ENCODE assay signal across 25 cellular contexts in genomic region chr12:104106965-104107364, GRCh38. TPM values are rescaled to one million over a fixed set of nuclear protein-coding genes. Genes with fewer than 3 reads are reported as not detected.
"Had no signal": no experiment of that assay in that cellular context is flagged by ENCODE, and none has a peak within 500 bp of the region (broad histone marks: within the 10 kb centered on the region; RNA-seq: fewer than 3 reads in every experiment).

No MANE protein-coding gene starts in this region.

- H3K27ac Mint-ChIP-seq: activated B cell treated with CpG ODN at 0.5 μM for 24 hours; activated CD4-positive, alpha-beta memory T cell treated with anti-CD3 and anti-CD28 coated beads, Interleukin-2, amount 10 ng/mL, durations not matched to agents 7 days and 5 days; activated naive CD4-positive, alpha-beta T cell treated with anti-CD3 and anti-CD28 coated beads, Interleukin-2, amount 50 U/mL, for 72 hours; activated T-helper 1 cell treated with anti-CD3 and anti-CD28 coated beads, Interleukin-12 subunit alpha, Interleukin-12 subunit beta, Interleukin-2, Interleukin-4 antibody, amounts not matched to agents 30 ng/mL and 10 ng/mL and 1 ng/mL, durations not matched to agents 14 hours and 24 hours and 36 hours; brain; type B pancreatic cell had no signal

- H3K4me1 ChIP-seq: colonic mucosa, vagina had no signal

- ATAC-seq: activated naive CD4-positive, alpha-beta T cell treated with anti-CD3 and anti-CD28 coated beads, Interleukin-2, amount 50 U/mL, for 72 hours; gastrocnemius medialis; left lung; right cardiac atrium had no signal

- H3K9me3 Mint-ChIP-seq: activated B cell treated with CpG ODN at 0.5 μM for 24 hours; activated CD4-positive, alpha-beta memory T cell treated with anti-CD3 and anti-CD28 coated beads, Interleukin-2, amount 10 ng/mL, durations not matched to agents 7 days and 5 days; activated naive CD4-positive, alpha-beta T cell treated with anti-CD3 and anti-CD28 coated beads, Interleukin-2, amount 50 U/mL, for 72 hours; activated T-helper 1 cell treated with anti-CD3 and anti-CD28 coated beads, Interleukin-12 subunit alpha, Interleukin-12 subunit beta, Interleukin-2, Interleukin-4 antibody, amounts not matched to agents 30 ng/mL and 10 ng/mL and 1 ng/mL, durations not matched to agents 14 hours and 24 hours and 36 hours; brain; naive B cell; type B pancreatic cell had no signal

- H3K27me3 ChIP-seq: colonic mucosa, dorsolateral prefrontal cortex, esophagus squamous epithelium, gastrocnemius medialis, left lung, vagina had no signal

- H3K27ac ChIP-seq: colonic mucosa, dorsolateral prefrontal cortex, esophagus squamous epithelium, gastrocnemius medialis, left lung, parathyroid adenoma, thoracic aorta, vagina had no signal

- H3K9ac ChIP-seq: parathyroid adenoma had no signal

- H3K4me3 Mint-ChIP-seq: activated B cell treated with CpG ODN at 0.5 μM for 24 hours; activated CD4-positive, alpha-beta memory T cell treated with anti-CD3 and anti-CD28 coated beads, Interleukin-2, amount 10 ng/mL, durations not matched to agents 7 days and 5 days; activated T-helper 1 cell treated with anti-CD3 and anti-CD28 coated beads, Interleukin-12 subunit alpha, Interleukin-12 subunit beta, Interleukin-2, Interleukin-4 antibody, amounts not matched to agents 30 ng/mL and 10 ng/mL and 1 ng/mL, durations not matched to agents 14 hours and 24 hours and 36 hours; brain; naive B cell; type B pancreatic cell had no signal

- H3K27me3 Mint-ChIP-seq: activated B cell treated with CpG ODN at 0.5 μM for 24 hours; activated CD4-positive, alpha-beta memory T cell treated with anti-CD3 and anti-CD28 coated beads, Interleukin-2, amount 10 ng/mL, durations not matched to agents 7 days and 5 days; brain; naive B cell; type B pancreatic cell had no signal

- H3K4me3 ChIP-seq: colonic mucosa, dorsolateral prefrontal cortex, esophagus squamous epithelium, gastrocnemius medialis, left lung, lung, thoracic aorta, vagina had no signal

- H3K79me2 ChIP-seq: parathyroid adenoma had no signal

- H3K9me3 ChIP-seq: colonic mucosa, esophagus squamous epithelium, gastrocnemius medialis, left lung, thoracic aorta, vagina had no signal

- H2AFZ ChIP-seq: parathyroid adenoma had no signal

- H3K36me3 Mint-ChIP-seq: activated naive CD4-positive, alpha-beta T cell treated with anti-CD3 and anti-CD28 coated beads, Interleukin-2, amount 50 U/mL, for 72 hours had no signal

- DNase-seq: activated B cell treated with CpG ODN at 0.5 μM for 24 hours; activated CD4-positive, alpha-beta memory T cell treated with anti-CD3 and anti-CD28 coated beads, Interleukin-2, amount 10 ng/mL, durations not matched to agents 7 days and 5 days; activated CD4-positive, alpha-beta T cell treated with anti-CD3 and anti-CD28 coated beads for 48 hours; aorta; caudate nucleus; colonic mucosa; dorsolateral prefrontal cortex; esophagus squamous epithelium; gastrocnemius medialis; hippocampal formation; kidney glomerular epithelial cell; left lung; naive B cell; nucleus accumbens; right cardiac atrium; stimulated activated CD4-positive, alpha-beta T cell treated with anti-CD3 and anti-CD28 coated beads, Interleukin-4, amount 100 ng/mL, for 24 hours; stimulated activated naive CD4-positive, alpha-beta T cell treated with Interleukin-2 at 50 U/mL for 16 hours had no signal

- H3K36me3 ChIP-seq: colonic mucosa, thoracic aorta, vagina had no signal

RNA-seq across cellular contexts. Expression of gene GLT8D2, which starts 57.0 kb away (rescaled TPM):
- total RNA-seq: activated B cell treated with CpG ODN at 0.5 μM for 24 hours; activated CD4-positive, alpha-beta memory T cell treated with anti-CD3 and anti-CD28 coated beads, Interleukin-2, amount 10 ng/mL, durations not matched to agents 7 days and 5 days had no signal
